ENCODE assay signal across 7 cellular contexts in the genomic region with DNA sequence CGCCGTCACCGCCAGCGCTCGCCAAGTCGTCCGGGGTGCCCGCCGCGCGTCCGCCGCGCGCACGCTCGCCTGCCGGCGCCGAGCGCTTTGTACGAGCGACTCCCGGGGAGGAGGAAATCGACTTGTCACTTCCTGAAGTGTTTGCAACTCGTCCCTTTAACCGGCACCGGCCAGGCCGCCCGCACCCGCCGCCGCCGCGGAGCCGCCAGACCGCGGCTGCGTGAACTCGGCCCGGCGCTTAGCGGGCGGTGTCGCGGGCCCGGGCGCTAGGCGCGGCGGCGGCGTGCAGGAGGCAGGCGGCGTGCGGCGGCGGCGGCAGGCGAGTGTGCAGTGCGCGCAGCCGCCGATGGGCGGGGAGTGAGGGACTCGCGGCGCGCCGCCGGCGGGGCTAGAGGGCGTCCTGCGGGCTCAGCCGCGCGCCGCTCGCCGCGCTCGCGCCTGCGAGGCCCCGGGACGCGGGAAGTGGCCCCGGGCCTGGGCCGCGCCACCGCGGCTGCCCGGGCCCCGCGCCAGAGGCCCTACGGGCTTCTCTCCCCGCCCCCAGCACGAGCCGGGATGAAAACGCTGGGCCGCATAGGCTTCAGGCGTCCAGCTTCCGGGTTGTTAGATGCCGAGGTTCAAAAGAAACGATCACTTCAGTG. TPM values are rescaled to one million over a fixed set of nuclear protein-coding genes. Genes with fewer than 3 reads are reported as not detected.
DNase-seq lines count a peak whose midpoint lies in the region; ATAC-seq and TF ChIP-seq lines count a peak whose summit lies in the region.

A gene with protein sequence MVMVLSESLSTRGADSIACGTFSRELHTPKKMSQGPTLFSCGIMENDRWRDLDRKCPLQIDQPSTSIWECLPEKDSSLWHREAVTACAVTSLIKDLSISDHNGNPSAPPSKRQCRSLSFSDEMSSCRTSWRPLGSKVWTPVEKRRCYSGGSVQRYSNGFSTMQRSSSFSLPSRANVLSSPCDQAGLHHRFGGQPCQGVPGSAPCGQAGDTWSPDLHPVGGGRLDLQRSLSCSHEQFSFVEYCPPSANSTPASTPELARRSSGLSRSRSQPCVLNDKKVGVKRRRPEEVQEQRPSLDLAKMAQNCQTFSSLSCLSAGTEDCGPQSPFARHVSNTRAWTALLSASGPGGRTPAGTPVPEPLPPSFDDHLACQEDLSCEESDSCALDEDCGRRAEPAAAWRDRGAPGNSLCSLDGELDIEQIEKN (minus strand): TSS at position 332 of the 641 bp plus-strand sequence. CDS start 37,665 bp downstream, outside the sequence.

- TF ChIP-seq CTCF in WERI-Rb-1 (IDR thresholded peaks at IDR 0.05; ENCODE audit: low read depth, low read length) (no peak), mammary epithelial cell (conservative IDR thresholded peaks at IDR 0.05 in 1 of 2, IDR thresholded peaks at IDR 0.05 in 1 of 2; ENCODE audit: extremely low read depth in 1 of 2, insufficient read depth in 1 of 2, low read depth in 1 of 2, low read length in 2 of 2) (no peak)

- in situ Hi-C loops in mammary epithelial cell (cut with MboI; ENCODE audit: low sequenced_read_pairs in 2 of 2), result loop anchor here in 1 of 2 donors (10.0 to 25.0 kb wide), 2 partner anchors 107 to 209 kb away; no protein-coding TSS in a partner anchor

- BruUV-seq in mammary epithelial cell (replicated peaks; lab: Mats Ljungman, UMichigan), result no TSS peak

- DNase-seq in NCI-H1105 (lab: John Stamatoyannopoulos, UW) (peak; percentile 45), WERI-Rb-1 (peak; percentile 81), mammary epithelial cell (peak; percentile 63), iPS-NIHi7 (ENCODE audit: extremely low spot score) (peak; percentile 87)

- H3K36me3 ChIP-seq in WERI-Rb-1 (peaks cover 6% of the 10 kb centered on the region), mammary epithelial cell (ENCODE audit: insufficient read depth, low read length) (no peaks in the 10 kb centered on the region)

- H3K4me3 ChIP-seq in WERI-Rb-1 (ENCODE audit: low read depth, low read length) (peak within 1 kb of the TSS; percentile 58), mammary epithelial cell (replicated peaks in 1 of 3; ENCODE audit: insufficient read depth in 1 of 3, low read depth in 2 of 3, low read length in 3 of 3) (peak within 1 kb of the TSS; percentile 58 to 80 (median 67)), skin epidermis (peak within 1 kb of the TSS; percentile 56 to 88 (median 72))

- H3K9me3 ChIP-seq in WERI-Rb-1 (ENCODE audit: severe bottlenecking), result no peaks in the 10 kb centered on the region
- H3K9me3 ChIP-seq in mammary epithelial cell (replicated peaks; ENCODE audit: insufficient read depth, low read length), result no peaks in the 10 kb centered on the region

- H3K9ac ChIP-seq in mammary epithelial cell (ENCODE audit: insufficient read depth, low read length), result peak within 1 kb of the TSS; percentile 70

- ATAC-seq in HG02610 (IDR thresholded peaks at IDR 0.05; ENCODE audit: unreplicated experiment), result peak; percentile 67

- no peaks in the 10 kb centered on the region for H4K20me1 ChIP-seq in mammary epithelial cell (ENCODE audit: insufficient read depth, low read length)

- peak within 1 kb of the TSS; percentile 93 for H3K4me2 ChIP-seq in mammary epithelial cell (ENCODE audit: insufficient read depth, low read depth, low read length)

- intact Hi-C loops in mammary epithelial cell (cut with micrococcal nuclease), result loop anchor here (2.0 to 5.0 kb wide), 4 partner anchors 47 to 327 kb away; a partner anchor contains a TSS

- TF ChIP-seq POLR2A in GM15510 (IDR thresholded peaks at IDR 0.05; ENCODE audit: borderline replicate concordance, extremely low read depth, insufficient read length), result peak; percentile 61

- H3K27ac ChIP-seq in WERI-Rb-1 (peak within 1 kb of the TSS; percentile 64), mammary epithelial cell (ENCODE audit: insufficient read depth, low read depth, low read length) (peak within 1 kb of the TSS; percentile 64), skin epidermis (peak within 1 kb of the TSS; percentile 63 to 98 (median 90))

- H3K4me1 ChIP-seq in mammary epithelial cell (ENCODE audit: insufficient read depth, low read length), result peaks cover 60% of the 10 kb centered on the region

- H3K27me3 ChIP-seq in WERI-Rb-1 (ENCODE audit: insufficient read depth, low read depth, severe bottlenecking) (no peaks in the 10 kb centered on the region), mammary epithelial cell (ENCODE audit: insufficient read depth, low read length) (no peaks in the 10 kb centered on the region)

- WGBS in mammary epithelial cell (ENCODE audit: low coverage, missing lambda C conversion rate), result under 1% methylated on average over 39 of the region's 105 CpGs

- dilution Hi-C loops in mammary epithelial cell (cut with HindIII; ENCODE audit: low sequenced_read_pairs), result loop anchor here (5.0 kb wide), 1 partner anchor 37 kb away; no protein-coding TSS in a partner anchor

- CTCF ChIA-PET in mammary epithelial cell (lab: Charles Lee; ENCODE audit: low non-redundant PET), result no interaction called here

- peaks cover 37% of the 10 kb centered on the region for H3K79me2 ChIP-seq in mammary epithelial cell (ENCODE audit: insufficient read depth, low read length)

- peak within 1 kb of the TSS; percentile 68 for H2AFZ ChIP-seq in mammary epithelial cell (ENCODE audit: low read depth, low read length)

RNA-seq across cellular contexts. Expression of the gene that starts here (rescaled TPM):
- 10 to 100 TPM; 16.2 to 51.8 TPM for total RNA-seq in mammary epithelial cell
- polyA plus RNA-seq in mammary epithelial cell, result 9.3 TPM
- 37.8 TPM for polyA minus RNA-seq in mammary epithelial cell

Comparison
In these comparisons a context has a peak if more than half of its experiments do, and no peak if none do; other contexts are left out.
1. Peak in every context shown above with its lines: DNase-seq, ATAC-seq, H3K4me3 ChIP-seq and H3K27ac ChIP-seq.